Comparison of ENCODE assay signal across 14 cellular contexts in genomic region chr17:75268931-75269330, GRCh38. TPM values are rescaled to one million over a fixed set of nuclear protein-coding genes. Genes with fewer than 3 reads are reported as not detected.
A peak's percentile ranks its signal among the peaks of the same experiment; 100 is the strongest.
DNase-seq lines count a peak whose midpoint lies in the region; ATAC-seq and TF ChIP-seq lines count a peak whose summit lies in the region.
"Had no signal": no experiment of that assay in that cellular context is flagged by ENCODE, and none has a peak within 500 bp of the region (broad histone marks: within the 10 kb centered on the region; RNA-seq: fewer than 3 reads in every experiment).

No MANE protein-coding gene starts in this region.

- in situ Hi-C loops in GM23248 (cut with MboI), result no loop called here

- peaks cover 24 to 35% (median 28%) of the 10 kb centered on the region in 3 donors for H3K4me1 Mint-ChIP-seq in T-cell
- peaks cover 19 to 25% of the 10 kb centered on the region in 2 donors for H3K4me1 Mint-ChIP-seq in immature natural killer cell

- H3K9me3 ChIP-seq in BLaER1 (no peaks in the 10 kb centered on the region), GM23248 (ENCODE audit: low read depth) (no peaks in the 10 kb centered on the region)
- H3K9me3 ChIP-seq: lower lobe of right lung, thyroid gland had no signal

- CTCF ChIA-PET in T-cell (lab: Charles Lee), result interaction anchor here in 1 of 2 donors (0.7 kb wide), 1 partner anchor 26 kb away, joined by 3 read pairs; no protein-coding TSS in a partner anchor

- no peak for ATAC-seq in T-cell (replicated peaks in 1 of 4)
- ATAC-seq: lower lobe of right lung had no signal

- H4K20me1 ChIP-seq in BLaER1, result peaks cover 21% of the 10 kb centered on the region
- H4K20me1 ChIP-seq in GM23248 (ENCODE audit: insufficient read depth), result no peaks in the 10 kb centered on the region

- H3K4me1 ChIP-seq in BLaER1 (peaks cover 38% of the 10 kb centered on the region), GM23248 (ENCODE audit: insufficient read depth) (peaks cover 20% of the 10 kb centered on the region)

- WGBS in GM23248 (ENCODE audit: low coverage in 1 of 2, low lambda C conversion rate in 2 of 2, missing lambda C conversion rate in 2 of 2), 2 experiments, result 86 to 89% methylated on average over 5 of the region's 5 CpGs

- H3K36me3 ChIP-seq in BLaER1, result peaks cover 54% of the 10 kb centered on the region
- peaks cover 12% of the 10 kb centered on the region for H3K36me3 ChIP-seq in GM23248 (ENCODE audit: low read depth)

- TF ChIP-seq CTCF in coronary artery (IDR thresholded peaks at IDR 0.05), result no peak

- peak; percentile 11 for DNase-seq in GM23248
- no peak for DNase-seq in T-cell
- no peak for DNase-seq in immature natural killer cell
- no peak for DNase-seq in HCEC 1CT
- no peak for DNase-seq in coronary artery (ENCODE audit: low spot score)
- no peak for DNase-seq in stimulated activated naive CD4-positive, alpha-beta T cell (lab: John Stamatoyannopoulos, UW)
- DNase-seq in OCI-M2 (lab: John Stamatoyannopoulos, UW; ENCODE audit: unreplicated experiment), result no peak
- DNase-seq: activated gamma-delta T cell treated with Interleukin-2 at 50 U/mL for 16 hours; dorsolateral prefrontal cortex; lower lobe of right lung; NK-92 treated with Interleukin-12 subunit alpha and Interleukin-12 subunit beta, amount 100 ng/mL, for 24 hours; retina; thyroid gland had no signal

- H3K9me3 Mint-ChIP-seq in T-cell (no peaks in the 10 kb centered on the region), immature natural killer cell (no peaks in the 10 kb centered on the region)

- H3K27ac Mint-ChIP-seq in T-cell (peak overlapping the region in 1 of 2 donors; percentile 25), immature natural killer cell (peak overlapping the region; percentile 37 to 88 (median 82))

- H3K27me3 ChIP-seq in BLaER1 (no peaks in the 10 kb centered on the region), GM23248 (replicated peaks; ENCODE audit: insufficient read depth) (no peaks in the 10 kb centered on the region)
- H3K27me3 ChIP-seq: dorsolateral prefrontal cortex, thyroid gland had no signal

- no peaks in the 10 kb centered on the region for H3K9me2 ChIP-seq in GM23248 (ENCODE audit: insufficient read depth)

- H3K4me3 ChIP-seq in BLaER1 (no peak overlapping the region), GM23248 (no peak overlapping the region), coronary artery (no peak overlapping the region)

- H3K4me2 ChIP-seq in BLaER1 (peak overlapping the region; percentile 96), GM23248 (ENCODE audit: unreplicated experiment) (no peak overlapping the region)

- H3K4me3 Mint-ChIP-seq in T-cell (peak overlapping the region; percentile 57 to 80 (median 69)), immature natural killer cell (peak overlapping the region; percentile 73 to 84 (median 76))

- POLR2A ChIA-PET in T-cell (lab: Charles Lee), result no interaction called here

- H3K27me3 Mint-ChIP-seq in T-cell, result no peaks in the 10 kb centered on the region
- H3K27me3 Mint-ChIP-seq in immature natural killer cell (ENCODE audit: low read depth in 3 of 3), result peaks cover 0 to 4% (median 3%) of the 10 kb centered on the region in 3 donors

- H3K9ac ChIP-seq in BLaER1 (no peak overlapping the region), GM23248 (no peak overlapping the region)

- H3K27ac ChIP-seq in BLaER1 (no peak overlapping the region), GM23248 (no peak overlapping the region), coronary artery (no peak overlapping the region)
- H3K27ac ChIP-seq: thyroid gland had no signal

- no peak overlapping the region for H2AFZ ChIP-seq in GM23248

- peaks cover 5% of the 10 kb centered on the region for H3K79me2 ChIP-seq in GM23248 (ENCODE audit: insufficient read depth)

- H3F3A ChIP-seq in GM23248 (ENCODE audit: insufficient read depth), result peaks cover 13% of the 10 kb centered on the region

- H3K36me3 Mint-ChIP-seq in T-cell, result peaks cover 13% of the 10 kb centered on the region
- peaks cover 0 to 10% (median 4%) of the 10 kb centered on the region in 3 donors for H3K36me3 Mint-ChIP-seq in immature natural killer cell

RNA-seq across cellular contexts. Expression of gene MIF4GD, which starts 2.1 kb away (rescaled TPM):
- 10.7 and 33.1 TPM in 2 replicates for total RNA-seq in GM23248 (2014; rRNA removed; shearing (Covaris generic))
- polyA plus RNA-seq in GM23248 (2016; fragmentation: Nextera tagmentation; extraction: Ambion mirVana) (14.1 and 14.4 TPM in 2 replicates), immature natural killer cell (100 to 1,000 TPM; 113 to 187 (median 145) TPM)
- total RNA-seq in T-cell, result 10 to 100 TPM; 27.1 to 45.6 (median 39.2) TPM

RNA-seq across cellular contexts. Expression of gene MRPS7, which starts 7.3 kb away (rescaled TPM):
- total RNA-seq in GM23248 (2014; rRNA removed; shearing (Covaris generic)), result 34.8 and 41.6 TPM in 2 replicates
- polyA plus RNA-seq in GM23248 (2016; fragmentation: Nextera tagmentation; extraction: Ambion mirVana) (87.6 and 87.8 TPM in 2 replicates), immature natural killer cell (100 to 1,000 TPM; 118 to 189 (median 122) TPM)
- 10 to 100 TPM; 29.8 to 39.4 (median 33.6) TPM for total RNA-seq in T-cell

RNA-seq across cellular contexts. Expression of gene GGA3, which starts 7.5 kb away (rescaled TPM):
- total RNA-seq in GM23248 (2014; rRNA removed; shearing (Covaris generic)), result 5.9 and 12.1 TPM in 2 replicates
- polyA plus RNA-seq in GM23248 (2016; fragmentation: Nextera tagmentation; extraction: Ambion mirVana), result 15.2 and 16.0 TPM in 2 replicates
- total RNA-seq in T-cell, result 100 to 1,000 TPM in 3 of 5 donors, 10 to 100 TPM in 2; 78.1 to 118 (median 102) TPM
- polyA plus RNA-seq in immature natural killer cell, result 10 to 100 TPM in 1 of 3 donors, 1 to 10 TPM in 2; 3.7 to 17.8 (median 3.8) TPM

RNA-seq across cellular contexts. Expression of gene SLC25A19, which starts 20.3 kb away (rescaled TPM):
- 6.2 and 16.9 TPM in 2 replicates for total RNA-seq in GM23248 (2014; rRNA removed; shearing (Covaris generic))
- polyA plus RNA-seq in GM23248 (2016; fragmentation: Nextera tagmentation; extraction: Ambion mirVana) (6.7 and 6.8 TPM in 2 replicates), immature natural killer cell (10 to 100 TPM; 11.2 to 27.2 (median 21.0) TPM)
- 10 to 100 TPM; 12.4 to 30.1 (median 25.9) TPM for total RNA-seq in T-cell
